In the genomic region with DNA sequence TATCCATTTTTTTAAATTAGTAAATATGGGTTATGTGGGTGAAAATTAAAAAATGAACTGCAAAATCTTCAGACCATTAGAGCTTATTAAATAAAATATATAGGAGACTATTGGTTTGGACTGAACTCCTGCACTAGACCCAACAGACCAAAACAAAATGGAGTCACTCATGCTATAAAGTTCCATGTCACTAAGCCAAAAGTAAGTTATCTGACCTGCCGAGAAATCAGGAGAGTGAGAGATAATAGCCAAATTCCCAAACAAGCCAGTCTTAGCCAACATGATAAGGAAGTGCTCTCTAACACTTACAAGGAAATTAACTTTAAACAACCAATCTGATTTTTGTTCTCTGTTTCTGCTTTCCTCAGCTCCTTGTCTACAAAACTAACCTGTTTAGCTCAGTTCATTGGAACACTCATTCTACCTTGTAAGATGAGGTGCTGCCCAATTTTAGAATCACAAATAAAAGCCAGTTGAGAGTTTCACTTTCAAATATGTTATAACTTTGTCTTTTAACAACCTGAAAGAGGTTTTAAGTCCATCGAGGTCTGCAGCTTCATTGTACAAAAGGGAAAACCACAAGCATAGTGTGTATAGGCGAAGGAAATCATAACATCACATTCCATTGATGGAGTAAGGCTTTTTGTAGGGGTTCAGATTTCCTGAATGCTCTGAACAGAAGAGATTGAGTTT, we compare ENCODE assay signal across 20 cellular contexts.
A peak's percentile ranks its signal among the peaks of the same experiment; 100 is the strongest.
DNase-seq lines count a peak whose midpoint lies in the region; TF ChIP-seq lines count a peak whose summit lies in the region.
"Had no signal": no experiment of that assay in that cellular context is flagged by ENCODE, and none has a peak within 500 bp of the region (broad histone marks: within the 10 kb centered on the region; RNA-seq: fewer than 3 reads in every experiment).

No MANE protein-coding gene starts in this region.

- CTCF ChIA-PET in AG04450 (lab: Charles Lee), result interaction anchor here (0.6 to 0.9 kb wide), 3 partner anchors 191 to 1585 kb away, joined by 3 read pairs; no protein-coding TSS in a partner anchor
- CTCF ChIA-PET in OCI-LY7 (lab: Charles Lee; ENCODE audit: unreplicated experiment), result no interaction called here

- no peak overlapping the region for H3K4me3 ChIP-seq in AG04450 (ENCODE audit: low read depth, low read length)
- H3K4me3 ChIP-seq in Loucy (ENCODE audit: low read length, poor library complexity, severe bottlenecking), result peak overlapping the region; percentile 42
- no peak overlapping the region for H3K4me3 ChIP-seq in astrocyte of the spinal cord (ENCODE audit: low read depth, low read length)
- no peak overlapping the region for H3K4me3 ChIP-seq in mesenchymal stem cell (ENCODE audit: insufficient read depth in 1 of 2, low read depth in 1 of 2, low read length in 2 of 2)
- no peak overlapping the region for H3K4me3 ChIP-seq in OCI-LY7 (ENCODE audit: low read depth, low read length, poor library complexity, severe bottlenecking)
- no peak overlapping the region for H3K4me3 ChIP-seq in tibial artery
- H3K4me3 ChIP-seq: GM23248, PC-9 had no signal

- intact Hi-C loops in OCI-LY7 (cut with micrococcal nuclease; ENCODE audit: unreplicated experiment) (no loop called here), tibial artery (cut with DNase I; ENCODE audit: low total_unique reads) (no loop called here)

- H3K79me2 ChIP-seq in Loucy (ENCODE audit: insufficient read depth, low read length) (no peaks in the 10 kb centered on the region), OCI-LY7 (ENCODE audit: insufficient read depth, low read depth, low read length) (no peaks in the 10 kb centered on the region)

- in situ Hi-C loops in astrocyte of the spinal cord (cut with HindIII; ENCODE audit: low sequenced_read_pairs), result no loop called here

- peak overlapping the region; percentile 38; the same call in 1 of the 2 replicates for H2AFZ ChIP-seq in Loucy (ENCODE audit: low read length)
- no peak overlapping the region for H2AFZ ChIP-seq in mesenchymal stem cell (ENCODE audit: low read depth, low read length)
- no peak overlapping the region for H2AFZ ChIP-seq in OCI-LY7 (ENCODE audit: low read length)
- H2AFZ ChIP-seq: GM23248, PC-9 had no signal

- H3K27me3 ChIP-seq in AG04450 (ENCODE audit: control insufficient read depth, insufficient read depth, low read length) (no peaks in the 10 kb centered on the region), Loucy (ENCODE audit: insufficient read depth, low read length, poor library complexity, severe bottlenecking) (no peaks in the 10 kb centered on the region), mesenchymal stem cell (ENCODE audit: control insufficient read depth in 1 of 2, insufficient read depth in 1 of 2, low read length in 2 of 2) (no peaks in the 10 kb centered on the region), tibial artery (no peaks in the 10 kb centered on the region)

- H3K4me2 ChIP-seq in Loucy (ENCODE audit: low read depth, low read length, poor library complexity, severe bottlenecking) (peak overlapping the region; percentile 61), mesenchymal stem cell (ENCODE audit: low read length, poor library complexity, severe bottlenecking) (no peak overlapping the region), OCI-LY7 (ENCODE audit: low read length) (no peak overlapping the region)
- H3K4me2 ChIP-seq: PC-9 had no signal

- H3K4ac ChIP-seq in mesenchymal stem cell (ENCODE audit: low read depth in 1 of 2, low read length in 2 of 2), result no peak overlapping the region

- no peak overlapping the region for H3K14ac ChIP-seq in mesenchymal stem cell (ENCODE audit: low read length in 2 of 2)

- no peak overlapping the region for H2BK15ac ChIP-seq in mesenchymal stem cell (ENCODE audit: low read depth, poor library complexity, severe bottlenecking)

- H4K8ac ChIP-seq in mesenchymal stem cell (ENCODE audit: low read length), result no peak overlapping the region

- WGBS in mesenchymal stem cell, result 54% methylated on average over 3 of the region's 3 CpGs

- DNase-seq in AG04450 (ENCODE audit: low read depth, low spot score), result peak; percentile 13
- DNase-seq in astrocyte of the spinal cord (ENCODE audit: low read depth, low spot score), result peak; percentile 5
- DNase-seq in mesenchymal stem cell, result peak; percentile 11
- no peak for DNase-seq in OCI-LY7 (ENCODE audit: low spot score)
- no peak for DNase-seq in tibial artery
- no peak for DNase-seq in activated CD8-positive, alpha-beta memory T cell treated with anti-CD3 and anti-CD28 coated beads for 24 hours
- DNase-seq in NCI-H1694 (lab: John Stamatoyannopoulos, UW), result no peak
- DNase-seq: DMS79 treated with DMSO at 0.1 percent for 48 hours, GM23248, HCEC 1CT, MV-4-11, NCI-H187 treated with DMSO at 0.1 percent for 48 hours, NCI-H2227 treated with DMSO at 0.1 percent for 48 hours, NCI-H510A treated with DMSO at 0.1 percent for 48 hours, NCI-H774, PC-9, SIG-M5 had no signal

- H2BK5ac ChIP-seq in mesenchymal stem cell (ENCODE audit: low read depth, low read length, poor library complexity, severe bottlenecking), result no peak overlapping the region

- BruUV-seq in OCI-LY7 (replicated peaks; lab: Mats Ljungman, UMichigan), result no TSS peak

- no peaks in the 10 kb centered on the region for H4K20me1 ChIP-seq in Loucy (ENCODE audit: insufficient read depth, low read length, poor library complexity, severe bottlenecking)
- H4K20me1 ChIP-seq in OCI-LY7 (ENCODE audit: insufficient read depth, low read length), result no peaks in the 10 kb centered on the region

- POLR2A ChIA-PET in AG04450 (lab: Yijun Ruan, JAX) (no interaction called here), OCI-LY7 (lab: Charles Lee) (no interaction called here)

- H2BK12ac ChIP-seq in mesenchymal stem cell (ENCODE audit: low read length in 2 of 2), result no peak overlapping the region

- no peak overlapping the region for H3K9ac ChIP-seq in Loucy (ENCODE audit: low read depth, low read length, poor library complexity, severe bottlenecking)
- H3K9ac ChIP-seq in mesenchymal stem cell (ENCODE audit: low read length), result no peak overlapping the region
- H3K9ac ChIP-seq: GM23248 had no signal

- TF ChIP-seq CTCF in AG04450 (IDR thresholded peaks at IDR 0.05; ENCODE audit: low read depth, low read length) (no peak), Loucy (conservative IDR thresholded peaks at IDR 0.05; ENCODE audit: low read length) (no peak), astrocyte of the spinal cord (IDR thresholded peaks at IDR 0.05; ENCODE audit: low read depth, low read length) (no peak), OCI-LY7 (conservative IDR thresholded peaks at IDR 0.05; ENCODE audit: low read length) (no peak), tibial artery (IDR thresholded peaks at IDR 0.05) (no peak)

- H2AK5ac ChIP-seq in mesenchymal stem cell (ENCODE audit: low read length, severe bottlenecking), result no peak overlapping the region

- no peak overlapping the region for H3K18ac ChIP-seq in mesenchymal stem cell (ENCODE audit: low read depth in 1 of 2, low read length in 2 of 2)

- no peak overlapping the region for H3K27ac ChIP-seq in AG04450 (ENCODE audit: low read depth, low read length)
- H3K27ac ChIP-seq in mesenchymal stem cell (ENCODE audit: low read length, poor library complexity, severe bottlenecking), result no peak overlapping the region
- H3K27ac ChIP-seq in OCI-LY7 (ENCODE audit: low read depth, low read length, poor library complexity, severe bottlenecking), result no peak overlapping the region
- H3K27ac ChIP-seq in tibial artery, result no peak overlapping the region
- H3K27ac ChIP-seq: 22Rv1, GM23248, PC-9, RWPE1 had no signal

- H3K23ac ChIP-seq in mesenchymal stem cell (ENCODE audit: low read length in 2 of 2), result no peak overlapping the region

- no peaks in the 10 kb centered on the region for H3K79me1 ChIP-seq in mesenchymal stem cell (replicated peaks; ENCODE audit: low read length, poor library complexity, severe bottlenecking)

- H3K4me1 ChIP-seq in Loucy (ENCODE audit: insufficient read depth, low read length, poor library complexity, severe bottlenecking) (peaks cover 22% of the 10 kb centered on the region), mesenchymal stem cell (ENCODE audit: control insufficient read depth, insufficient read depth, low read depth, low read length) (no peaks in the 10 kb centered on the region), OCI-LY7 (ENCODE audit: insufficient read depth, low read length, poor library complexity, severe bottlenecking) (no peaks in the 10 kb centered on the region), tibial artery (no peaks in the 10 kb centered on the region)

- H3K36me3 ChIP-seq in Loucy (ENCODE audit: insufficient read depth, low read length), result no peaks in the 10 kb centered on the region
- no peaks in the 10 kb centered on the region for H3K36me3 ChIP-seq in mesenchymal stem cell (ENCODE audit: control insufficient read depth in 1 of 2, insufficient read depth in 2 of 2, low read depth in 1 of 2, low read length in 2 of 2)
- no peaks in the 10 kb centered on the region for H3K36me3 ChIP-seq in OCI-LY7 (ENCODE audit: insufficient read depth, low read length)
- H3K36me3 ChIP-seq in tibial artery, result no peaks in the 10 kb centered on the region

- H3K9me3 ChIP-seq in AG04450 (ENCODE audit: control insufficient read depth, insufficient read depth, low read length), result no peaks in the 10 kb centered on the region
- H3K9me3 ChIP-seq in Loucy (ENCODE audit: insufficient read depth, low read depth, low read length), result no peaks in the 10 kb centered on the region
- H3K9me3 ChIP-seq in mesenchymal stem cell (ENCODE audit: control insufficient read depth, low read length), result no peaks in the 10 kb centered on the region
- H3K9me3 ChIP-seq in OCI-LY7 (ENCODE audit: low read length), result no peaks in the 10 kb centered on the region
- H3K9me3 ChIP-seq in tibial artery, result no peaks in the 10 kb centered on the region

- H3K9me2 ChIP-seq in Loucy (replicated peaks; ENCODE audit: low read depth, low read length), result no peaks in the 10 kb centered on the region
- H3K9me2 ChIP-seq in OCI-LY7 (ENCODE audit: insufficient read depth, low read length), result no peaks in the 10 kb centered on the region

- no peaks in the 10 kb centered on the region for H3F3A ChIP-seq in Loucy (ENCODE audit: low read depth)

- no peak overlapping the region for H2BK120ac ChIP-seq in mesenchymal stem cell (ENCODE audit: low read depth, low read length)

- no peak overlapping the region for H4K91ac ChIP-seq in mesenchymal stem cell (ENCODE audit: low read length)

Comparison
In these comparisons a context has a peak if more than half of its experiments do, and no peak if none do; other contexts are left out.
1. DNase-seq: peak in AG04450 (single experiment), astrocyte of the spinal cord (single experiment) and mesenchymal stem cell (single experiment); none in OCI-LY7 (single experiment), tibial artery (0 of 2), activated CD8-positive, alpha-beta memory T cell treated with anti-CD3 and anti-CD28 coated beads for 24 hours (single experiment) and NCI-H1694 (single experiment).